In the genomic region with DNA sequence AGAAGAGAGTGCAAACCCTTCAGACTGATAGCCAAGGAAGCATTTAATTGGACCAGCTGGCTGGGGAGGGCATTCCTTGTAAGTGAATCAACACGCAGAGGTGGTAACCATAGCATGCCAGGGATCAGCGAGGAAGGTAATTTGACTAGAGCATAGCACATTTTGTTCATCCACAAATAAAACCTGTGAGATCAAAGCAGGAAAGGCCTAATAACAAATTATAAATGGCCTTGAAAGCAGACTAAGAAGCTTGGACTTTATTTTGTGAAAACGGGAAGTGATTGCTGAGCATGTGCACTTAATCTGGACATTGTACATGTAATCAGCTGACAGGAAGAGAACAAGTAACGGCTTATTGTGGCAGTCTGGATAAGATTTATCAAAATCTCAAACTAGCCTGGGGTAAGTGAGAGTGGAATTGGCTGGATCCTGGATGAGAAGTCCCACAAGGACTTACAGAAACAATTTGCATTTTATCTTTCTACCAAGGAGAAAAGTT, we compare ENCODE assay signal across 8 cellular contexts. TPM values are rescaled to one million over a fixed set of nuclear protein-coding genes. Genes with fewer than 3 reads are reported as not detected.
DNase-seq lines count a peak whose midpoint lies in the region; TF ChIP-seq lines count a peak whose summit lies in the region.

No MANE protein-coding gene starts in this region.

- H3K4me3 ChIP-seq in SK-N-MC (no peak overlapping the region), fibroblast of lung (replicated peaks in 1 of 4; ENCODE audit: control extremely low read depth in 1 of 4, insufficient read depth in 1 of 4, low read depth in 3 of 4, low read length in 4 of 4) (peak overlapping the region in 1 of 4 experiments; percentile 0), trophoblast cell (ENCODE audit: low read depth, low read length) (no peak overlapping the region), BE2C (ENCODE audit: low read depth, low read length) (no peak overlapping the region)

- peak overlapping the region; percentile 63 for H3K4me3 Mint-ChIP-seq in activated naive CD4-positive, alpha-beta T cell treated with anti-CD3 and anti-CD28 coated beads, Interleukin-2, amount 50 U/mL, for 24 hours
- no peak overlapping the region for H3K4me3 Mint-ChIP-seq in endothelial cell (ENCODE audit: unreplicated experiment)

- H3K9ac ChIP-seq in SK-N-MC (ENCODE audit: insufficient read length) = peak overlapping the region; percentile 5
- H3K9ac ChIP-seq in fibroblast of lung (ENCODE audit: insufficient read depth, low read length) = no peak overlapping the region
- H3K9ac ChIP-seq in trophoblast cell (ENCODE audit: low read length) = no peak overlapping the region

- H3K27ac ChIP-seq in SK-N-MC (0 out of 2 replicates have a peak overlapping the region, but pooled peaks have one; percentile 27), fibroblast of lung (ENCODE audit: insufficient read depth, low read length) (no peak overlapping the region), trophoblast cell (ENCODE audit: low read depth, low read length) (no peak overlapping the region)

- H3K4me1 ChIP-seq in fibroblast of lung (ENCODE audit: control insufficient read depth, extremely low read depth, insufficient read depth, low read length) (peaks cover 4% of the 10 kb centered on the region), trophoblast cell (ENCODE audit: control insufficient read depth in 1 of 2, insufficient read depth in 2 of 2, low read length in 2 of 2) (peaks cover 0 to 4% of the 10 kb centered on the region in 2 experiments), BE2C (no peaks in the 10 kb centered on the region)

- no peak overlapping the region for H2AK5ac ChIP-seq in trophoblast cell (ENCODE audit: low read length)

- peaks cover 30% of the 10 kb centered on the region for H3K4me1 Mint-ChIP-seq in activated naive CD4-positive, alpha-beta T cell treated with anti-CD3 and anti-CD28 coated beads, Interleukin-2, amount 50 U/mL, for 24 hours
- H3K4me1 Mint-ChIP-seq in endothelial cell (ENCODE audit: unreplicated experiment) = no peaks in the 10 kb centered on the region

- no peak overlapping the region for H3K14ac ChIP-seq in trophoblast cell (ENCODE audit: low read length)

- H2BK120ac ChIP-seq in trophoblast cell (ENCODE audit: insufficient read depth, low read length, poor library complexity) = no peak overlapping the region

- TF ChIP-seq CTCF in fibroblast of lung (conservative IDR thresholded peaks at IDR 0.05 in 1 of 2, IDR thresholded peaks at IDR 0.05 in 1 of 2; ENCODE audit: low read depth in 1 of 2, low read length in 2 of 2) (no peak), BE2C (IDR thresholded peaks at IDR 0.05; ENCODE audit: low read depth, low read length) (no peak), endothelial cell (IDR thresholded peaks at IDR 0.05; ENCODE audit: unreplicated experiment) (no peak)

- peaks cover 1% of the 10 kb centered on the region for H3K36me3 Mint-ChIP-seq in activated naive CD4-positive, alpha-beta T cell treated with anti-CD3 and anti-CD28 coated beads, Interleukin-2, amount 50 U/mL, for 24 hours
- H3K36me3 Mint-ChIP-seq in endothelial cell (ENCODE audit: low read depth, unreplicated experiment) = no peaks in the 10 kb centered on the region

- no peak overlapping the region for H3K18ac ChIP-seq in trophoblast cell (ENCODE audit: low read length)

- H3K79me2 ChIP-seq in fibroblast of lung (ENCODE audit: control insufficient read depth, insufficient read depth, low read length) (no peaks in the 10 kb centered on the region), trophoblast cell (ENCODE audit: control insufficient read depth, insufficient read depth, low read length, poor library complexity) (no peaks in the 10 kb centered on the region)

- no peak overlapping the region for H2BK12ac ChIP-seq in trophoblast cell (ENCODE audit: low read length)

- H3K9me3 ChIP-seq in SK-N-MC (ENCODE audit: low read depth, low read length) (no peaks in the 10 kb centered on the region), fibroblast of lung (ENCODE audit: control insufficient read depth, insufficient read depth, low read depth, low read length) (no peaks in the 10 kb centered on the region), trophoblast cell (ENCODE audit: insufficient read depth, low read depth, low read length) (no peaks in the 10 kb centered on the region), BE2C (no peaks in the 10 kb centered on the region)

- H3K27me3 ChIP-seq in fibroblast of lung (ENCODE audit: control insufficient read depth, insufficient read depth, low read length) (no peaks in the 10 kb centered on the region), trophoblast cell (ENCODE audit: insufficient read depth, low read length) (no peaks in the 10 kb centered on the region), BE2C (peaks cover 39% of the 10 kb centered on the region)

- no peak overlapping the region for H4K12ac ChIP-seq in trophoblast cell (ENCODE audit: low read depth, low read length)

- H2AFZ ChIP-seq in fibroblast of lung (ENCODE audit: low read length) (peak overlapping the region; percentile 70), trophoblast cell (ENCODE audit: insufficient read depth, low read length, poor library complexity) (no peak overlapping the region)

- no CpG with 5 or more reads among the region's 4 CpGs for WGBS in trophoblast cell (ENCODE audit: extremely low coverage, insufficient coverage, insufficient read length)

- no peaks in the 10 kb centered on the region for H3K79me1 ChIP-seq in trophoblast cell (ENCODE audit: low read length)

- no peak for DNase-seq in activated naive CD4-positive, alpha-beta T cell treated with anti-CD3 and anti-CD28 coated beads, Interleukin-2, amount 50 U/mL, for 16 hours
- DNase-seq in SK-N-MC (ENCODE audit: low read depth, low spot score) (no peak), fibroblast of lung (ENCODE audit: low read depth in 2 of 2) (peak; percentile 37 to 90), trophoblast cell (peak; percentile 72 to 75), BE2C (no peak), NCI-H2107 (lab: John Stamatoyannopoulos, UW) (no peak), endothelial cell (ENCODE audit: low spot score) (no peak)

- no peaks in the 10 kb centered on the region for H4K20me1 ChIP-seq in fibroblast of lung (ENCODE audit: control insufficient read depth, extremely low read depth, insufficient read depth, low read length)

- no peak overlapping the region for H4K8ac ChIP-seq in trophoblast cell (ENCODE audit: low read depth, low read length)

- H3K4ac ChIP-seq in trophoblast cell (ENCODE audit: low read depth, low read length) = no peak overlapping the region

- peak overlapping the region; percentile 1 for H3K27ac Mint-ChIP-seq in activated naive CD4-positive, alpha-beta T cell treated with anti-CD3 and anti-CD28 coated beads, Interleukin-2, amount 50 U/mL, for 24 hours
- no peak overlapping the region for H3K27ac Mint-ChIP-seq in endothelial cell (ENCODE audit: unreplicated experiment)

- H4K91ac ChIP-seq in trophoblast cell (ENCODE audit: low read depth, low read length) = no peak overlapping the region

- H3K36me3 ChIP-seq in SK-N-MC (ENCODE audit: insufficient read depth, low read length) (no peaks in the 10 kb centered on the region), fibroblast of lung (ENCODE audit: control insufficient read depth, insufficient read depth, low read length) (no peaks in the 10 kb centered on the region), trophoblast cell (ENCODE audit: control insufficient read depth in 1 of 2, insufficient read depth in 2 of 2, low read length in 2 of 2) (no peaks in the 10 kb centered on the region), BE2C (no peaks in the 10 kb centered on the region)

- no peak overlapping the region for H2BK5ac ChIP-seq in trophoblast cell (ENCODE audit: low read depth, low read length, poor library complexity)

- H3K23ac ChIP-seq in trophoblast cell (ENCODE audit: low read length) = no peak overlapping the region

- H3K9me3 Mint-ChIP-seq in activated naive CD4-positive, alpha-beta T cell treated with anti-CD3 and anti-CD28 coated beads, Interleukin-2, amount 50 U/mL, for 24 hours = peaks cover 4% of the 10 kb centered on the region
- no peaks in the 10 kb centered on the region for H3K9me3 Mint-ChIP-seq in endothelial cell (ENCODE audit: unreplicated experiment)

- no peaks in the 10 kb centered on the region for H3K27me3 Mint-ChIP-seq in activated naive CD4-positive, alpha-beta T cell treated with anti-CD3 and anti-CD28 coated beads, Interleukin-2, amount 50 U/mL, for 24 hours
- H3K27me3 Mint-ChIP-seq in endothelial cell (ENCODE audit: unreplicated experiment) = no peaks in the 10 kb centered on the region

- peak overlapping the region; percentile 75 for H3K4me2 ChIP-seq in fibroblast of lung (ENCODE audit: extremely low read depth, insufficient read depth, low read length)
- no peak overlapping the region for H3K4me2 ChIP-seq in trophoblast cell (ENCODE audit: low read length)

RNA-seq across cellular contexts. Expression of a gene that starts 11.7 kb away (rescaled TPM):
- total RNA-seq in fibroblast of lung (17.7 and 46.1 TPM in 2 replicates), endothelial cell (ENCODE audit: unreplicated experiment) (16.0 TPM)
- polyA plus RNA-seq in fibroblast of lung = 70.5 and 77.7 TPM in 2 replicates
- 34.7 and 36.1 TPM in 2 replicates for polyA plus RNA-seq in fibroblast of lung (2012)
- polyA minus RNA-seq in fibroblast of lung (ENCODE audit: low replicate concordance) = 5.5 and 8.0 TPM in 2 replicates
- polyA plus RNA-seq in trophoblast cell (2013) = 174 and 177 TPM in 2 replicates
- polyA plus RNA-seq in BE2C (2012; ENCODE audit: insufficient read depth, insufficient read length, low read depth) = 12.9 TPM

Comparison
In these comparisons a context has a peak if more than half of its experiments do, and no peak if none do; other contexts are left out.
1. DNase-seq: peak in fibroblast of lung (2 of 2) and trophoblast cell (2 of 2); none in activated naive CD4-positive, alpha-beta T cell treated with anti-CD3 and anti-CD28 coated beads, Interleukin-2, amount 50 U/mL, for 16 hours (single experiment), SK-N-MC (single experiment), BE2C (single experiment), NCI-H2107 (single experiment) and endothelial cell (single experiment).